In the genomic region with DNA sequence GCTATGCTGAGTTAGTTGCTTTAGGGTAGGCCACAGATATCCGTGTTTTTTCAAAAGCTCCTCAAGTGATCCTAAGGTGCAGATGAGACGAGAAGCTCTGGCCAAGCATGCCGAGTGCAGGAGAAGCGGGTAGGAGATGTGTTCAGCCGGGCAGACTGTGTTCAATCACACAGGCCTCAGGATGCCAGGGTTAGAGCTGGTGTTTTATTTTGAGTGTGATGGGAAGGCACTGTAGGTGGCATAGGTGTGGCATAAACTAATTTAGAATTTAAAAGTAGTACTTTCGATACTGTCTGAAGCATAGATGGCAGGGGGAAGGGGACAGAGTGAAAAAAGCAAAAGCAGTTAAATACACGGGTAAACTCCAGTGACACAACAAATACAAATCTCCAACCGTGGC, we compare ENCODE assay signal across 31 cellular contexts.
"Had no signal": no experiment of that assay in that cellular context is flagged by ENCODE, and none has a peak within 500 bp of the region (broad histone marks: within the 10 kb centered on the region; RNA-seq: fewer than 3 reads in every experiment).

No MANE protein-coding gene starts in this region.

- H3K27me3 Mint-ChIP-seq: activated CD4-positive, alpha-beta memory T cell treated with anti-CD3 and anti-CD28 coated beads for 36 hours; activated CD8-positive, alpha-beta T cell treated with anti-CD3 and anti-CD28 coated beads for 36 hours; activated naive CD8-positive, alpha-beta T cell treated with anti-CD3 and anti-CD28 coated beads for 36 hours had no signal

- H3K9me3 Mint-ChIP-seq: activated B cell treated with CpG ODN at 0.5 μM for 24 hours; activated CD4-positive, alpha-beta memory T cell treated with anti-CD3 and anti-CD28 coated beads for 36 hours; activated CD8-positive, alpha-beta T cell treated with anti-CD3 and anti-CD28 coated beads for 36 hours; activated naive CD4-positive, alpha-beta T cell treated with anti-CD3 and anti-CD28 coated beads, Interleukin-2, amount 50 U/mL, for 72 hours; activated naive CD8-positive, alpha-beta T cell treated with anti-CD3 and anti-CD28 coated beads for 36 hours; activated T-cell treated with anti-CD3 and anti-CD28 coated beads, Interleukin-2, amount 50 U/mL, for 4 hours; activated T-cell treated with anti-CD3 and anti-CD28 coated beads, Interleukin-2, amount 50 U/mL, for 72 hours; activated T-helper 2 cell treated with anti-CD3 and anti-CD28 coated beads, Interferon-gamma antibody, Interleukin-2, Interleukin-4, amounts not matched to agents 10 μg/mL and 5 μg/mL and 100 μg/mL, durations not matched to agents 14 hours and 24 hours and 36 hours; T-helper 2 cell treated with Interferon-gamma antibody and Interleukin-4, amounts not matched to agents 5 μg/mL and 100 μg/mL, for 36 hours had no signal

- H3K4me3 ChIP-seq: adrenal gland, body of pancreas, breast epithelium, colonic mucosa had no signal

- H3K27ac Mint-ChIP-seq: activated B cell treated with CpG ODN at 0.5 μM for 24 hours; activated CD4-positive, alpha-beta memory T cell treated with anti-CD3 and anti-CD28 coated beads for 36 hours; activated CD8-positive, alpha-beta T cell treated with anti-CD3 and anti-CD28 coated beads for 36 hours; activated naive CD4-positive, alpha-beta T cell treated with anti-CD3 and anti-CD28 coated beads, Interleukin-2, amount 50 U/mL, for 72 hours; activated naive CD8-positive, alpha-beta T cell treated with anti-CD3 and anti-CD28 coated beads for 36 hours; activated T-cell treated with anti-CD3 and anti-CD28 coated beads, Interleukin-2, amount 50 U/mL, for 72 hours had no signal

- H3K36me3 ChIP-seq: adrenal gland, brain microvascular endothelial cell, breast epithelium, colonic mucosa had no signal

- DNase-seq: activated B cell treated with CpG ODN at 0.5 μM for 24 hours; activated CD4-positive, alpha-beta memory T cell treated with anti-CD3 and anti-CD28 coated beads for 36 hours; activated CD4-positive, alpha-beta T cell treated with anti-CD3 and anti-CD28 coated beads for 4 hours; activated CD4-positive, alpha-beta T cell treated with anti-CD3 and anti-CD28 coated beads, Interleukin-2, amount 50 U/mL, for 1 hour; activated CD4-positive, alpha-beta T cell treated with anti-CD3 and anti-CD28 coated beads, Interleukin-2, amount 50 U/mL, for 4 hours; activated CD4-positive, CD25-positive, alpha-beta regulatory T cell treated with anti-CD3 and anti-CD28 coated beads, Interleukin-2, amount 50 U/mL, for 72 hours; activated CD8-positive, alpha-beta memory T cell treated with anti-CD3 and anti-CD28 coated beads, Interleukin-2, amount 50 U/mL, for 4 hours; activated CD8-positive, alpha-beta T cell treated with anti-CD3 and anti-CD28 coated beads for 36 hours; activated effector memory CD4-positive, alpha-beta T cell treated with Interleukin-2 at 50 U/mL for 16 hours; activated gamma-delta T cell; activated naive CD4-positive, alpha-beta T cell treated with anti-CD3 and anti-CD28 coated beads, Interleukin-2, amount 50 U/mL, for 16 hours; activated naive CD4-positive, alpha-beta T cell treated with Interleukin-2 at 50 U/mL for 16 hours; activated naive CD8-positive, alpha-beta T cell treated with anti-CD3 and anti-CD28 coated beads for 36 hours; activated T-cell treated with anti-CD3 and anti-CD28 coated beads for 4 hours; activated T-cell treated with anti-CD3 and anti-CD28 coated beads, Interleukin-2, amount 50 U/mL, for 1 hour; activated T-cell treated with anti-CD3 and anti-CD28 coated beads, Interleukin-2, amount 50 U/mL, for 4 hours; activated T-cell treated with anti-CD3 and anti-CD28 coated beads, Interleukin-2, amount 50 U/mL, for 72 hours; adrenal gland; amniotic stem cell; aorta; body of pancreas; brain microvascular endothelial cell; central memory CD4-positive, alpha-beta T cell; colonic mucosa; T-helper 2 cell; T-helper 9 cell had no signal

- H3K9me3 ChIP-seq: adrenal gland, body of pancreas, breast epithelium, colonic mucosa had no signal

- H3K4me3 Mint-ChIP-seq: activated B cell treated with CpG ODN at 0.5 μM for 24 hours; activated CD4-positive, alpha-beta memory T cell treated with anti-CD3 and anti-CD28 coated beads for 36 hours; activated CD8-positive, alpha-beta T cell treated with anti-CD3 and anti-CD28 coated beads for 36 hours; activated naive CD8-positive, alpha-beta T cell treated with anti-CD3 and anti-CD28 coated beads for 36 hours; activated T-cell treated with anti-CD3 and anti-CD28 coated beads, Interleukin-2, amount 50 U/mL, for 4 hours; activated T-cell treated with anti-CD3 and anti-CD28 coated beads, Interleukin-2, amount 50 U/mL, for 72 hours; T-helper 2 cell treated with Interferon-gamma antibody and Interleukin-4, amounts not matched to agents 5 μg/mL and 100 μg/mL, for 36 hours had no signal

- H3K27ac ChIP-seq: adrenal gland, body of pancreas, brain microvascular endothelial cell, breast epithelium, colonic mucosa, VCaP had no signal

- H3K27me3 ChIP-seq: body of pancreas, brain microvascular endothelial cell, breast epithelium, colonic mucosa had no signal

- H3K4me1 Mint-ChIP-seq: activated B cell treated with CpG ODN at 0.5 μM for 24 hours had no signal

- H3K4me1 ChIP-seq: adrenal gland, body of pancreas, breast epithelium, colonic mucosa had no signal

- ATAC-seq: activated CD8-positive, alpha-beta T cell treated with anti-CD3 and anti-CD28 coated beads for 36 hours; activated naive CD4-positive, alpha-beta T cell treated with anti-CD3 and anti-CD28 coated beads, Interleukin-2, amount 50 U/mL, for 72 hours; activated T-cell treated with anti-CD3 and anti-CD28 coated beads, Interleukin-2, amount 50 U/mL, for 4 hours; activated T-cell treated with anti-CD3 and anti-CD28 coated beads, Interleukin-2, amount 50 U/mL, for 72 hours; body of pancreas had no signal
